Comparison of ENCODE assay signal across 1 cellular context in the genomic region with DNA sequence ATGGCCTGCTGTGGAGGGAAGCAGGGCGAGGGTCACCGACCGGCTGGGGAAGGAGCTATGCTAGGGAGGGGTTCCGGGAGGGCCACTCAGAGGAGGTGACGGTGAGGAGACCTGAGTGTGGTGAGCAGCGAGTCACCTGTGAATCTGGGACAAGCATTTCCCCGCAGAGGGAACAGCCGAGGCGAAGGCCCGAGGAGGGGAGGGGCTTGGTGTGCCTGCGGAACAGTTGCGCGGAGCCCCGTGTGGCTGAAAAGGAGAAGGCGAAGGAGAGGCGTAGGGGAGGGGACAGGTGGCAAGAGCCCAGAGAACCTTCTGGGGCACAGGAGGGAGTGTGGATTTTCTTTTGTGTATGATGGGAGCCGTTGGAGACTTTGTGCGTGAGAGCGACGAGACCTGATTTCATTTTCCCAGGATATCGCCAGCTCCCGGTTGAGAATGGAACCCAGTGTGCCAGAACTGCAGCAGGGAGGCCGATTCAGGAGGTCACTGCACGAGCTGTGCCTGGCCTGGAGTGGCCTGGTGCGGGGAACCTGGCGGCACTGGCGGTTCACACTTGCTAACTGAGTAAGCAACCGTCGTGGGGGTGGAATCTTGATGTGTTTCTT.
TF ChIP-seq lines count a peak whose summit lies in the region.

No MANE protein-coding gene starts in this region.

TF ChIP-seq in K562, 482 proteins besides CTCF, POLR2A, EP300 and RAD21 (continued from another document):
- TF ChIP-seq, protein P1, sequence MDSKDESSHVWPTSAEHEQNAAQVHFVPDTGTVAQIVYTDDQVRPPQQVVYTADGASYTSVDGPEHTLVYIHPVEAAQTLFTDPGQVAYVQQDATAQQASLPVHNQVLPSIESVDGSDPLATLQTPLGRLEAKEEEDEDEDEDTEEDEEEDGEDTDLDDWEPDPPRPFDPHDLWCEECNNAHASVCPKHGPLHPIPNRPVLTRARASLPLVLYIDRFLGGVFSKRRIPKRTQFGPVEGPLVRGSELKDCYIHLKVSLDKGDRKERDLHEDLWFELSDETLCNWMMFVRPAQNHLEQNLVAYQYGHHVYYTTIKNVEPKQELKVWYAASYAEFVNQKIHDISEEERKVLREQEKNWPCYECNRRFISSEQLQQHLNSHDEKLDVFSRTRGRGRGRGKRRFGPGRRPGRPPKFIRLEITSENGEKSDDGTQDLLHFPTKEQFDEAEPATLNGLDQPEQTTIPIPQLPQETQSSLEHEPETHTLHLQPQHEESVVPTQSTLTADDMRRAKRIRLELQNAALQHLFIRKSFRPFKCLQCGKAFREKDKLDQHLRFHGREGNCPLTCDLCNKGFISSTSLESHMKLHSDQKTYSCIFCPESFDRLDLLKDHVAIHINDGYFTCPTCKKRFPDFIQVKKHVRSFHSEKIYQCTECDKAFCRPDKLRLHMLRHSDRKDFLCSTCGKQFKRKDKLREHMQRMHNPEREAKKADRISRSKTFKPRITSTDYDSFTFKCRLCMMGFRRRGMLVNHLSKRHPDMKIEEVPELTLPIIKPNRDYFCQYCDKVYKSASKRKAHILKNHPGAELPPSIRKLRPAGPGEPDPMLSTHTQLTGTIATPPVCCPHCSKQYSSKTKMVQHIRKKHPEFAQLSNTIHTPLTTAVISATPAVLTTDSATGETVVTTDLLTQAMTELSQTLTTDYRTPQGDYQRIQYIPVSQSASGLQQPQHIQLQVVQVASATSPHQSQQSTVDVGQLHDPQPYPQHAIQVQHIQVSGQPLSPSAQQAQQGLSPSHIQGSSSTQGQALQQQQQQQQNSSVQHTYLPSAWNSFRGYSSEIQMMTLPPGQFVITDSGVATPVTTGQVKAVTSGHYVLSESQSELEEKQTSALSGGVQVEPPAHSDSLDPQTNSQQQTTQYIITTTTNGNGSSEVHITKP (IDR thresholded peaks at IDR 0.05; ENCODE audit: partially characterized antibody): peak; percentile 85
- TF ChIP-seq CCNT2 (IDR thresholded peaks at IDR 0.05; ENCODE audit: borderline replicate concordance, extremely low read depth, insufficient read length, low read depth, low read length) (no peak), MTA2 (IDR thresholded peaks at IDR 0.05; ENCODE audit: low read depth) (no peak)
